28 cellular contexts compared by ENCODE assay signal in the genomic region with DNA sequence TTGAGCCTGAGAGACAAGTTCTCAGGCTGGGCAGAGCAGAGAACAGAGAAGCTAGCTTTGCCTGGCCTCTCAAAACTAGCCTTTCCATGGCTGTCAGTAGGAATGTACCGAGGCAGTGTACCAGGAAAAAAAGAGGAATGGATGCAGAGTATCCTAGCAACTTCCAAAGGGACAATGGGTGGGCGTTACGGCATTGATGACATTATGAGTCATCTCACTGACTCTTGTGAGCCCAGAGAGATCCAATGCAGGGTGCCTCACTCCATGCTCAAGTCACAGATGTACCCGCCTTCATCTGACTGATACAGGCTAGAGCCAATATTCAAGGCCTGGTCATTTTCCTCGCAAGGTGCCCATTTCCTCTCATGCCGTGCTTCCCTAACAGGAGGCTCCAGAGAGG. TPM values are rescaled to one million over a fixed set of nuclear protein-coding genes. Genes with fewer than 3 reads are reported as not detected.
DNase-seq lines count a peak whose midpoint lies in the region; ATAC-seq lines count a peak whose summit lies in the region.
"Had no signal": no experiment of that assay in that cellular context is flagged by ENCODE, and none has a peak within 500 bp of the region (broad histone marks: within the 10 kb centered on the region; RNA-seq: fewer than 3 reads in every experiment).

No MANE protein-coding gene starts in this region.

- peak overlapping the region; percentile 63 for H2AFZ ChIP-seq in neuronal stem cell (ENCODE audit: low read length)

- H3K27me3 ChIP-seq in MG63, result no peaks in the 10 kb centered on the region; the same call in 1 of the 2 replicates
- H3K27me3 ChIP-seq in ectodermal cell (ENCODE audit: control insufficient read depth, insufficient read depth, low read length, poor library complexity, severe bottlenecking), result no peaks in the 10 kb centered on the region
- no peaks in the 10 kb centered on the region for H3K27me3 ChIP-seq in neuronal stem cell (ENCODE audit: control insufficient read depth in 3 of 3, insufficient read depth in 3 of 3, low read depth in 1 of 3, low read length in 3 of 3)
- H3K27me3 ChIP-seq: BLaER1 treated with 17β-estradiol and CSF1 and Interleukin-3, amounts not matched to agents 10 nM and 100 nM; cardiac muscle cell; heart left ventricle; SJSA1 had no signal

- no peak overlapping the region for H2BK120ac ChIP-seq in neuronal stem cell (ENCODE audit: low read depth, low read length)

- peak; percentile 14 for DNase-seq in Daoy (ENCODE audit: low read depth)
- peak; percentile 1 for DNase-seq in MG63
- DNase-seq in neuronal stem cell (ENCODE audit: low spot score), result peak; percentile 37
- no peak for DNase-seq in NCI-H1048 (lab: John Stamatoyannopoulos, UW)
- no peak for DNase-seq in left ventricle myocardium superior
- DNase-seq: activated CD8-positive, alpha-beta memory T cell treated with anti-CD3 and anti-CD28 coated beads for 24 hours; activated naive CD8-positive, alpha-beta T cell treated with anti-CD3 and anti-CD28 coated beads, Interleukin-2, amount 50 U/mL, for 24 hours; DMS 273 treated with DMSO at 0.1 percent for 48 hours; GOT3; heart left ventricle; islet precursor cell; mammary epithelial cell; MV-4-11; naive B cell; NCI-H2081 treated with DMSO at 0.1 percent for 48 hours; NCI-H774; stimulated activated CD4-positive, alpha-beta T cell treated with anti-CD3 and anti-CD28 coated beads, Interleukin-4, amount 100 ng/mL, for 1 hour had no signal

- no peak overlapping the region for H3K4me3 ChIP-seq in MG63
- no peak overlapping the region for H3K4me3 ChIP-seq in ectodermal cell (ENCODE audit: insufficient read depth, low read depth, low read length)
- H3K4me3 ChIP-seq in neuronal stem cell (ENCODE audit: low read length in 2 of 2), result no peak overlapping the region
- H3K4me3 ChIP-seq: BLaER1 treated with 17β-estradiol and CSF1 and Interleukin-3, amounts not matched to agents 10 nM and 100 nM; cardiac muscle cell; heart left ventricle; K562; SJSA1 had no signal

- H3K27ac ChIP-seq in ectodermal cell (ENCODE audit: insufficient read depth, low read depth, low read length, poor library complexity, severe bottlenecking) (peak overlapping the region; percentile 29), neuronal stem cell (replicated peaks; ENCODE audit: low read length) (peak overlapping the region; percentile 62)
- H3K27ac ChIP-seq: BLaER1 treated with 17β-estradiol and CSF1 and Interleukin-3, amounts not matched to agents 10 nM and 100 nM; cardiac muscle cell; heart left ventricle; HL-60; SJSA1 had no signal

- no peak overlapping the region for H3K9ac ChIP-seq in neuronal stem cell (ENCODE audit: low read depth, low read length, poor library complexity)
- H3K9ac ChIP-seq: BLaER1 treated with 17β-estradiol and CSF1 and Interleukin-3, amounts not matched to agents 10 nM and 100 nM had no signal

- H3K9me3 ChIP-seq in MG63 (no peaks in the 10 kb centered on the region), ectodermal cell (ENCODE audit: control insufficient read depth, low read length) (no peaks in the 10 kb centered on the region), neuronal stem cell (replicated peaks in 1 of 2; ENCODE audit: control insufficient read depth in 2 of 2, insufficient read depth in 1 of 2, low read depth in 1 of 2, low read length in 2 of 2) (no peaks in the 10 kb centered on the region)
- H3K9me3 ChIP-seq: heart left ventricle, SJSA1 had no signal

- H3K36me3 ChIP-seq in MG63 (no peaks in the 10 kb centered on the region), ectodermal cell (ENCODE audit: control insufficient read depth, insufficient read depth, low read length) (no peaks in the 10 kb centered on the region), neuronal stem cell (replicated peaks in 1 of 2; ENCODE audit: control insufficient read depth in 2 of 2, insufficient read depth in 2 of 2, low read length in 2 of 2) (no peaks in the 10 kb centered on the region)
- H3K36me3 ChIP-seq: heart left ventricle, SJSA1 had no signal

- no peaks in the 10 kb centered on the region for H3K79me1 ChIP-seq in neuronal stem cell (ENCODE audit: low read depth, low read length)

- 82 to 87% methylated on average over 6 of the region's 6 CpGs for WGBS in ectodermal cell, 2 experiments
- WGBS in neuronal stem cell (ENCODE audit: extremely low coverage in 2 of 2, insufficient read length in 2 of 2, insufficient replicate concordance in 1 of 2), 2 donors, result no CpG with 5 or more reads among the region's 6 CpGs

- H3K14ac ChIP-seq in neuronal stem cell (ENCODE audit: low read length), result no peak overlapping the region

- H3K23ac ChIP-seq in neuronal stem cell (ENCODE audit: low read depth, low read length, poor library complexity), result no peak overlapping the region

- H3K4ac ChIP-seq in neuronal stem cell (ENCODE audit: low read length), result no peak overlapping the region

- no peak overlapping the region for H4K8ac ChIP-seq in neuronal stem cell (ENCODE audit: low read depth, low read length)

- intact Hi-C loops in left ventricle myocardium superior (cut with micrococcal nuclease), result no loop called here

- peak overlapping the region; percentile 37 for H3K4me2 ChIP-seq in neuronal stem cell (ENCODE audit: insufficient read depth, low read length, poor library complexity, severe bottlenecking)
- H3K4me2 ChIP-seq: BLaER1 treated with 17β-estradiol and CSF1 and Interleukin-3, amounts not matched to agents 10 nM and 100 nM had no signal

- no peak overlapping the region for H2BK12ac ChIP-seq in neuronal stem cell (ENCODE audit: low read length)

- H2BK15ac ChIP-seq in neuronal stem cell (ENCODE audit: low read length), result no peak overlapping the region

- H4K91ac ChIP-seq in neuronal stem cell (ENCODE audit: low read depth, low read length, poor library complexity), result no peak overlapping the region

- no peak overlapping the region for H2BK5ac ChIP-seq in neuronal stem cell (ENCODE audit: low read length)

- ATAC-seq in HG03139 (IDR thresholded peaks at IDR 0.05; ENCODE audit: unreplicated experiment), result no peak
- ATAC-seq in left ventricle myocardium superior, result no peak
- ATAC-seq: activated CD4-positive, CD25-positive, alpha-beta regulatory T cell treated with anti-CD3 and anti-CD28 coated beads, Interleukin-2, amount 50 U/mL, for 24 hours; activated naive CD8-positive, alpha-beta T cell treated with anti-CD3 and anti-CD28 coated beads, Interleukin-2, amount 50 U/mL, for 24 hours; activated T-helper 17 cell treated with anti-CD3 and anti-CD28 coated beads, Interleukin-2, amount 50 U/mL, for 72 hours; heart left ventricle had no signal

- H3K4me1 ChIP-seq in ectodermal cell (ENCODE audit: control insufficient read depth, insufficient read depth, low read length) (peaks cover 6% of the 10 kb centered on the region), neuronal stem cell (ENCODE audit: control insufficient read depth in 2 of 2, insufficient read depth in 1 of 2, low read depth in 1 of 2, low read length in 2 of 2) (peaks cover 10 to 12% of the 10 kb centered on the region in 2 donors)
- H3K4me1 ChIP-seq: SJSA1 had no signal

- no peak overlapping the region for H2AK5ac ChIP-seq in neuronal stem cell (ENCODE audit: low read depth, low read length)

- H3K18ac ChIP-seq in neuronal stem cell (ENCODE audit: low read length), result peak overlapping the region; percentile 68

RNA-seq across cellular contexts. Expression of gene C8B, which starts 51.4 kb away (rescaled TPM):
- not detected in 2 replicates for total RNA-seq in Daoy (2014; rRNA removed; shearing (Covaris generic))
- not detected in 2 replicates for total RNA-seq in MG63 (2014; rRNA removed; shearing (Covaris generic); ENCODE audit: low replicate concordance)
- not detected for polyA plus RNA-seq in ectodermal cell (2013, experiment 1 of 4)
- not detected for polyA plus RNA-seq in ectodermal cell (2013, experiment 2 of 4)
- not detected for polyA plus RNA-seq in ectodermal cell (2013, experiment 3 of 4)
- not detected for polyA plus RNA-seq in ectodermal cell (2013, experiment 4 of 4)
- not detected for polyA plus RNA-seq in neuronal stem cell (2013, experiment 1 of 2)
- not detected for polyA plus RNA-seq in neuronal stem cell (2013, experiment 2 of 2)
- total RNA-seq in left ventricle myocardium superior, result not detected
- total RNA-seq: activated T-helper 17 cell treated with anti-CD3 and anti-CD28 coated beads, Interleukin-2, amount 50 U/mL, for 72 hours; cardiac muscle cell; heart left ventricle; K562; mammary epithelial cell; posterior vena cava; SJSA1; skeletal muscle tissue had no signal
- polyA plus RNA-seq: cardiac muscle cell, heart left ventricle, K562, mammary epithelial cell had no signal

Comparison
In these comparisons a context has a peak if more than half of its experiments do, and no peak if none do; other contexts are left out.
1. DNase-seq: peak in Daoy (single experiment), MG63 (single experiment) and neuronal stem cell (single experiment); none in NCI-H1048 (single experiment) and left ventricle myocardium superior (single experiment).